23 cellular contexts compared by ENCODE assay signal in genomic region chr10:119247550-119247894, GRCh38. TPM values are rescaled to one million over a fixed set of nuclear protein-coding genes. Genes with fewer than 3 reads are reported as not detected.
DNase-seq lines count a peak whose midpoint lies in the region; ATAC-seq and TF ChIP-seq lines count a peak whose summit lies in the region.
"Had no signal": no experiment of that assay in that cellular context is flagged by ENCODE, and none has a peak within 500 bp of the region (broad histone marks: within the 10 kb centered on the region; RNA-seq: fewer than 3 reads in every experiment).

No MANE protein-coding gene starts in this region.

- peak overlapping the region; percentile 52 for H2BK5ac ChIP-seq in IMR-90 (ENCODE audit: low read depth, low read length, poor library complexity, severe bottlenecking)

- 0 out of 2 replicates have a peak overlapping the region, but pooled peaks have one; percentile 48 for H2BK20ac ChIP-seq in IMR-90 (ENCODE audit: low read depth, low read length)

- H3K27me3 Mint-ChIP-seq in nephron (ENCODE audit: low read depth): no peaks in the 10 kb centered on the region
- H3K27me3 Mint-ChIP-seq: activated naive CD8-positive, alpha-beta T cell treated with anti-CD3 and anti-CD28 coated beads for 36 hours; B cell; naive thymus-derived CD8-positive, alpha-beta T cell had no signal

- H3K14ac ChIP-seq in IMR-90 (replicated peaks; ENCODE audit: low read depth, low read length): no peak overlapping the region

- H4K20me1 ChIP-seq in IMR-90 (ENCODE audit: insufficient read depth, low read length): peaks cover 42% of the 10 kb centered on the region

- POLR2A ChIA-PET in IMR-90 (lab: Charles Lee; ENCODE audit: unreplicated experiment): interaction anchor here (0.7 kb wide), 1 partner anchor 40 kb away, joined by 3 read pairs; the partner anchor contains the start of gene GRK5

- no TSS peak for BruUV-seq in IMR-90 (replicated peaks; lab: Mats Ljungman, UMichigan)

- H3K4me3 Mint-ChIP-seq in nephron: no peak overlapping the region
- H3K4me3 Mint-ChIP-seq: activated naive CD8-positive, alpha-beta T cell treated with anti-CD3 and anti-CD28 coated beads for 36 hours; B cell; naive thymus-derived CD8-positive, alpha-beta T cell; WTC11 had no signal

- no peak overlapping the region for H3K4me3 ChIP-seq in IMR-90 (ENCODE audit: insufficient read depth, low read depth, low read length)
- H3K4me3 ChIP-seq in coronary artery: peak overlapping the region; percentile 35
- peak overlapping the region in 1 of 2 donors; percentile 9 for H3K4me3 ChIP-seq in tibial artery
- H3K4me3 ChIP-seq: breast epithelium, dorsolateral prefrontal cortex, lung, MG63, psoas muscle had no signal

- H2AK9ac ChIP-seq in IMR-90 (replicated peaks; ENCODE audit: low read depth, low read length, poor library complexity): no peak overlapping the region

- peaks cover 6% of the 10 kb centered on the region for H3K36me3 ChIP-seq in IMR-90 (ENCODE audit: control insufficient read depth, insufficient read depth, low read length)
- no peaks in the 10 kb centered on the region for H3K36me3 ChIP-seq in tibial artery
- H3K36me3 ChIP-seq: breast epithelium, MG63 had no signal

- dilution Hi-C loops in IMR-90 (cut with HindIII; ENCODE audit: low sequenced_read_pairs, unreplicated experiment): no loop called here

- H3K4me1 Mint-ChIP-seq in nephron: peaks cover 37% of the 10 kb centered on the region

- no peak overlapping the region for H3K56ac ChIP-seq in IMR-90 (ENCODE audit: extremely low read depth, insufficient read depth, low read length)

- no peak overlapping the region for H2AK5ac ChIP-seq in IMR-90 (ENCODE audit: low read depth, low read length)

- H3K4me2 ChIP-seq in IMR-90 (ENCODE audit: low read depth, low read length): peak overlapping the region; percentile 19; the same call in 1 of the 2 replicates

- H3K27ac Mint-ChIP-seq in nephron: peak overlapping the region; percentile 9 to 81 (median 27)
- H3K27ac Mint-ChIP-seq: activated naive CD8-positive, alpha-beta T cell treated with anti-CD3 and anti-CD28 coated beads for 36 hours; B cell; WTC11 had no signal

- H2AFZ ChIP-seq in IMR-90 (replicated peaks; ENCODE audit: low read length, poor library complexity): no peak overlapping the region

- intact Hi-C loops in IMR-90 (cut with micrococcal nuclease) (loop anchor here (1.0 to 2.0 kb wide), 2 partner anchors 38 to 167 kb away; no protein-coding TSS in a partner anchor), tibial artery (cut with DNase I; ENCODE audit: low total_unique reads) (no loop called here)

- in situ Hi-C loops in IMR-90 (cut with MboI; ENCODE audit: low sequenced_read_pairs): no loop called here

- no peak overlapping the region for H3K23ac ChIP-seq in IMR-90 (ENCODE audit: low read depth, low read length)

- H4K8ac ChIP-seq in IMR-90 (ENCODE audit: low read depth in 2 of 2, low read length in 2 of 2): peak overlapping the region in 1 of 2 experiments; percentile 42; a peak in 1 of 4 replicates

- CTCF ChIA-PET in IMR-90 (lab: Yijun Ruan, JAX): interaction anchor here (0.5 to 2.1 kb wide), 8 partner anchors 13 to 58 kb away, joined by 3 to 7 read pairs (median 4); no protein-coding TSS in a partner anchor

- H3K9ac ChIP-seq in IMR-90 (ENCODE audit: low read depth, low read length): no peak overlapping the region

- peak overlapping the region; percentile 77; the same call in 1 of the 2 replicates for H2BK120ac ChIP-seq in IMR-90 (ENCODE audit: low read depth, low read length)

- H3K9me1 ChIP-seq in IMR-90 (ENCODE audit: insufficient read depth, low read length): peaks cover 32% of the 10 kb centered on the region

- TF ChIP-seq CTCF in IMR-90 (conservative IDR thresholded peaks at IDR 0.05; ENCODE audit: low read depth, low read length): no peak
- no peak for TF ChIP-seq CTCF in coronary artery (IDR thresholded peaks at IDR 0.05)
- TF ChIP-seq CTCF in nephron (IDR thresholded peaks at IDR 0.05; ENCODE audit: unreplicated experiment in 3 of 3): no peak
- TF ChIP-seq CTCF in tibial artery (IDR thresholded peaks at IDR 0.05): no peak

- H4K91ac ChIP-seq in IMR-90 (ENCODE audit: insufficient read depth, low read depth, low read length): no peak overlapping the region

- H3K9me3 ChIP-seq in IMR-90 (ENCODE audit: control insufficient read depth, insufficient read depth, low read length): no peaks in the 10 kb centered on the region
- H3K9me3 ChIP-seq in tibial artery: no peaks in the 10 kb centered on the region
- H3K9me3 ChIP-seq: breast epithelium, MG63, psoas muscle had no signal

- DNase-seq in IMR-90: no peak
- DNase-seq in coronary artery (ENCODE audit: low spot score): no peak
- no peak for DNase-seq in tibial artery
- no peak for DNase-seq in Kasumi-1 (lab: John Stamatoyannopoulos, UW)
- no peak for DNase-seq in NCI-H82 treated with DMSO at 0.1 percent for 48 hours (lab: John Stamatoyannopoulos, UW; ENCODE audit: unreplicated experiment)
- DNase-seq: activated CD8-positive, alpha-beta memory T cell treated with anti-CD3 and anti-CD28 coated beads for 24 hours; activated naive CD8-positive, alpha-beta T cell treated with anti-CD3 and anti-CD28 coated beads for 36 hours; Calu3; dorsolateral prefrontal cortex; GOT3; head of caudate nucleus; naive thymus-derived CD8-positive, alpha-beta T cell; NCI-H2029; NCI-H510A; SIG-M5 had no signal

- TF ChIP-seq POLR2A in IMR-90 (IDR thresholded peaks at IDR 0.05; ENCODE audit: low read depth, low read length): no peak

- H3K27ac ChIP-seq in IMR-90 (ENCODE audit: insufficient read depth, low read length): peak overlapping the region; percentile 3; the same call in 1 of the 2 replicates
- H3K27ac ChIP-seq in coronary artery: peak overlapping the region; percentile 71 to 94
- H3K27ac ChIP-seq in tibial artery: peak overlapping the region; percentile 72 to 85

- ATAC-seq in IMR-90 (ENCODE audit: low read depth) (no peak), GM21390 (IDR thresholded peaks at IDR 0.05; ENCODE audit: unreplicated experiment) (no peak)
- ATAC-seq: naive thymus-derived CD8-positive, alpha-beta T cell; WTC11 had no signal

- peak overlapping the region; percentile 27; the same call in 1 of the 2 replicates for H3K4ac ChIP-seq in IMR-90 (ENCODE audit: low read depth, low read length)

- TF ChIP-seq RAD21 in IMR-90 (IDR thresholded peaks at IDR 0.05; ENCODE audit: low read length): no peak

- peak overlapping the region; percentile 8; the same call in 1 of the 2 replicates for H3K18ac ChIP-seq in IMR-90 (ENCODE audit: low read depth, low read length)

- no peak overlapping the region; the same call in 1 of the 2 replicates for H4K5ac ChIP-seq in IMR-90 (ENCODE audit: low read depth, low read length)

- H3K79me1 ChIP-seq in IMR-90 (ENCODE audit: low read depth in 1 of 2, low read length in 2 of 2): peaks cover 26 to 67% of the 10 kb centered on the region in 2 experiments

- peaks cover 30% of the 10 kb centered on the region for H3K4me1 ChIP-seq in IMR-90 (ENCODE audit: control insufficient read depth, insufficient read depth, low read length)
- peaks cover 0 to 89% (median 51%) of the 10 kb centered on the region in 4 donors for H3K4me1 ChIP-seq in tibial artery
- H3K4me1 ChIP-seq: breast epithelium had no signal

- H3K36me3 Mint-ChIP-seq in nephron (ENCODE audit: low read depth): no peaks in the 10 kb centered on the region
- H3K36me3 Mint-ChIP-seq: activated naive CD8-positive, alpha-beta T cell treated with anti-CD3 and anti-CD28 coated beads for 36 hours; WTC11 had no signal

- H3K9me3 Mint-ChIP-seq in nephron: no peaks in the 10 kb centered on the region
- H3K9me3 Mint-ChIP-seq: activated naive CD8-positive, alpha-beta T cell treated with anti-CD3 and anti-CD28 coated beads for 36 hours; naive thymus-derived CD8-positive, alpha-beta T cell; WTC11 had no signal

- H2BK15ac ChIP-seq in IMR-90 (ENCODE audit: low read depth, low read length): 0 out of 3 replicates have a peak overlapping the region, but pooled peaks have one; percentile 3

- no peaks in the 10 kb centered on the region for H3K27me3 ChIP-seq in IMR-90 (ENCODE audit: control insufficient read depth, insufficient read depth, low read length)
- no peaks in the 10 kb centered on the region for H3K27me3 ChIP-seq in tibial artery
- H3K27me3 ChIP-seq: breast epithelium, dorsolateral prefrontal cortex, MG63 had no signal

TF ChIP-seq in IMR-90, 13 proteins besides CTCF, POLR2A, EP300 and RAD21:
- TF ChIP-seq ELK1 (IDR thresholded peaks at IDR 0.05; ENCODE audit: borderline replicate concordance, low read depth, low read length): no peak
- TF ChIP-seq RFX5 (IDR thresholded peaks at IDR 0.05; ENCODE audit: low read depth, low read length): no peak
- no peak for TF ChIP-seq CHD1 (IDR thresholded peaks at IDR 0.05; ENCODE audit: low read depth, low read length)
- TF ChIP-seq FOS (IDR thresholded peaks at IDR 0.05; ENCODE audit: low read depth, low read length): no peak
- TF ChIP-seq MAZ (IDR thresholded peaks at IDR 0.05; ENCODE audit: borderline replicate concordance, low read depth, low read length): no peak
- TF ChIP-seq SMC3 (IDR thresholded peaks at IDR 0.05; ENCODE audit: low read depth, low read length): no peak
- TF ChIP-seq BHLHE40 (IDR thresholded peaks at IDR 0.05; ENCODE audit: low read depth, low read length): no peak
- no peak for TF ChIP-seq MXI1 (IDR thresholded peaks at IDR 0.05; ENCODE audit: borderline replicate concordance, low read depth, low read length)
TF ChIP-seq in IMR-90: peak in this region for 0.

RNA-seq across cellular contexts. Expression of gene GRK5, which starts 40.2 kb away (rescaled TPM):
- 11.9 and 12.9 TPM in 2 replicates for total RNA-seq in IMR-90 (2012; rRNA removed)
- polyA plus RNA-seq in IMR-90 (2012; rRNA removed): 13.7 and 16.3 TPM in 2 replicates
- polyA plus RNA-seq in IMR-90 (2012; cell fraction: cytosol; rRNA removed): 14.9 and 16.1 TPM in 2 replicates
- polyA plus RNA-seq in IMR-90 (2012; cell fraction: nucleus; rRNA removed; ENCODE audit: low replicate concordance): 13.4 and 27.1 TPM in 2 replicates

Comparison
In these comparisons a context has a peak if more than half of its experiments do, and no peak if none do; other contexts are left out.
1. H3K27ac ChIP-seq: peak in every context shown above with its lines; median percentile 82 in coronary artery; 78 in tibial artery; 3 in IMR-90.